8 cellular contexts compared by ENCODE assay signal in the genomic region with DNA sequence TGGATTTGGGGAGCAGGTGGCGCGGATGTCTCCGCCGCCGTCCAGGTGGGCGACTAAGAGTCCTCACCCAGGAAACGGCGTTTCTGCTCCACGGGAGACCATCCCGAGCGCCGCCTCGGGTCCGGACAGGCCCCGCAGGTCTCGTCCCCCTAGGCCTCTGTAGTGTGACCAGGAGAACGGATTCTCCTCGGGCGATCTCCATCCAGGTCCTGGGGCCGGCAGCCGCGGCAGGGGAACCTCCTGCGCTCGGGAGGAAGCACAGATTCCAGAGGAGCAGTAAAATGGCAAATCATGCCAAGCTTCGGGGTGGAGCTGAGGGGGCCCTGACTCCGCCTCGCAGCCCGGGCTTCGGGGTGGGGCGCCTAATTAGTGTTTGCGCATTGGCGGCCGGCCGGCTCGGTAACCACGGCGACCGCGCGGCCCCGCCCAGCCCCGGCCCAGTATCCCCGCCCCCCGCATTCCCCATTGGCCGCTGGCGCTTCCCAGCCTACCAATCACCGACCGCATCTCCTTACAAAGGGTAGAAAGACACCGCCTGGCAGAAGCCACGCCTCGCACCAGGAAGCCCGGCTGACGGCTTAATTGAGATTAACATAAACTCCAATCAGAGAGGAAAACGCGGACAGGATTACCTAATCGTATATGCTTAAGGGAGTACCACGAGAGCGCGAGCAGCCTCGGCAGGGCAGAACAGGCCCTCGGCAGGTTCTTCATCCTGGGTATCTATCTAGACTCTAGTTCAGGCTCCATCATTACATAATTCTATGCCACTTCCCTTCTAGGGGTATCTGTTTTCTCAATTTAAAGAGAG.
DNase-seq lines count a peak whose midpoint lies in the region; ATAC-seq lines count a peak whose summit lies in the region.

No MANE protein-coding gene starts in this region.

- H2AK5ac ChIP-seq in mesenchymal stem cell (ENCODE audit: low read length, severe bottlenecking): no peak overlapping the region

- peak overlapping the region; percentile 88 for H4K8ac ChIP-seq in mesenchymal stem cell (ENCODE audit: low read length)

- DNase-seq in Caki2 (ENCODE audit: low read depth) (peak; percentile 95), NT2/D1 (ENCODE audit: low read depth, low spot score) (peak; percentile 83), mesenchymal stem cell (peak; percentile 99)
- DNase-seq in activated CD8-positive, alpha-beta memory T cell treated with anti-CD3 and anti-CD28 coated beads, Interleukin-2, amount 50 U/mL, for 24 hours (ENCODE audit: extremely low read depth): peak; percentile 85
- DNase-seq in stimulated activated CD8-positive, alpha-beta memory T cell treated with anti-CD3 and anti-CD28 coated beads, Interleukin-12 subunit alpha, Interleukin-12 subunit beta, amount 100 ng/mL, for 24 hours (ENCODE audit: extremely low read depth): peak; percentile 86

- peak; percentile 95 for ATAC-seq in GM21390 (IDR thresholded peaks at IDR 0.05; ENCODE audit: unreplicated experiment)

- H3K4ac ChIP-seq in mesenchymal stem cell (ENCODE audit: low read depth in 1 of 2, low read length in 2 of 2): peak overlapping the region; percentile 86 to 88

- peak overlapping the region in 1 of 2 experiments; percentile 55 for H2BK12ac ChIP-seq in mesenchymal stem cell (ENCODE audit: low read length in 2 of 2)

- peak overlapping the region; percentile 97 for H3K4me2 ChIP-seq in mesenchymal stem cell (ENCODE audit: low read length, poor library complexity, severe bottlenecking)

- H3K14ac ChIP-seq in mesenchymal stem cell (ENCODE audit: low read length in 2 of 2): peak overlapping the region in 1 of 2 experiments; percentile 97

- WGBS in mesenchymal stem cell: 2% methylated on average over 61 of the region's 61 CpGs

- no peaks in the 10 kb centered on the region for H3K79me1 ChIP-seq in mesenchymal stem cell (replicated peaks; ENCODE audit: low read length, poor library complexity, severe bottlenecking)

- H3K9me3 ChIP-seq in HUES48 (ENCODE audit: control insufficient read depth, insufficient read depth, low read length) (no peaks in the 10 kb centered on the region), NT2/D1 (ENCODE audit: insufficient read depth, low read length) (peaks cover 6% of the 10 kb centered on the region; the same call in 1 of the 2 replicates), endocrine pancreas (ENCODE audit: control insufficient read depth, low read length) (no peaks in the 10 kb centered on the region), mesenchymal stem cell (ENCODE audit: control insufficient read depth, low read length) (no peaks in the 10 kb centered on the region)

- no peak overlapping the region for H3K23ac ChIP-seq in mesenchymal stem cell (ENCODE audit: low read length in 2 of 2)

- peak overlapping the region; percentile 80 for H4K91ac ChIP-seq in mesenchymal stem cell (ENCODE audit: low read length)

- peak overlapping the region; percentile 1 for H2AFZ ChIP-seq in mesenchymal stem cell (ENCODE audit: low read depth, low read length)

- no peak overlapping the region for H2BK5ac ChIP-seq in mesenchymal stem cell (ENCODE audit: low read depth, low read length, poor library complexity, severe bottlenecking)

- in situ Hi-C loops in Caki2 (cut with HindIII; ENCODE audit: low pct_unique_long_range_greater_than_20kb, low sequenced_read_pairs): no loop called here

- peaks cover 44% of the 10 kb centered on the region for H3K4me1 ChIP-seq in HUES48 (ENCODE audit: control insufficient read depth, insufficient read depth, low read length)
- peaks cover 7% of the 10 kb centered on the region for H3K4me1 ChIP-seq in NT2/D1 (ENCODE audit: insufficient read depth, insufficient read length)
- no peaks in the 10 kb centered on the region for H3K4me1 ChIP-seq in endocrine pancreas (ENCODE audit: control insufficient read depth, insufficient read depth, low read length)
- H3K4me1 ChIP-seq in mesenchymal stem cell (ENCODE audit: control insufficient read depth, insufficient read depth, low read depth, low read length): peaks cover 13% of the 10 kb centered on the region

- H3K27ac ChIP-seq in HUES48 (ENCODE audit: low read depth, low read length) (peak overlapping the region; percentile 99), mesenchymal stem cell (ENCODE audit: low read length, poor library complexity, severe bottlenecking) (peak overlapping the region; percentile 96)

- H2BK15ac ChIP-seq in mesenchymal stem cell (ENCODE audit: low read depth, poor library complexity, severe bottlenecking): peak overlapping the region; percentile 91

- H3K18ac ChIP-seq in mesenchymal stem cell (ENCODE audit: low read depth in 1 of 2, low read length in 2 of 2): peak overlapping the region; percentile 91 to 98

- H3K4me3 ChIP-seq in HUES48 (ENCODE audit: low read depth, low read length) (peak overlapping the region; percentile 91), NT2/D1 (ENCODE audit: insufficient read length, low read depth) (peak overlapping the region; percentile 66), endocrine pancreas (ENCODE audit: control insufficient read depth, insufficient read depth, low read length) (peak overlapping the region; percentile 54), mesenchymal stem cell (ENCODE audit: insufficient read depth in 1 of 2, low read depth in 1 of 2, low read length in 2 of 2) (peak overlapping the region; percentile 84 to 87)

- H3K36me3 ChIP-seq in HUES48 (ENCODE audit: control insufficient read depth, insufficient read depth, low read length): no peaks in the 10 kb centered on the region
- no peaks in the 10 kb centered on the region for H3K36me3 ChIP-seq in NT2/D1 (ENCODE audit: insufficient read depth, insufficient read length, low read length)
- no peaks in the 10 kb centered on the region for H3K36me3 ChIP-seq in endocrine pancreas (ENCODE audit: control insufficient read depth, insufficient read depth, low read length)
- H3K36me3 ChIP-seq in mesenchymal stem cell (ENCODE audit: control insufficient read depth in 1 of 2, insufficient read depth in 2 of 2, low read depth in 1 of 2, low read length in 2 of 2): no peaks in the 10 kb centered on the region

- H2BK120ac ChIP-seq in mesenchymal stem cell (ENCODE audit: low read depth, low read length): peak overlapping the region; percentile 78

- H3K9ac ChIP-seq in HUES48 (ENCODE audit: low read depth, low read length) (peak overlapping the region; percentile 95), NT2/D1 (ENCODE audit: insufficient read length, low read depth) (peak overlapping the region; percentile 77), endocrine pancreas (ENCODE audit: control insufficient read depth, insufficient read depth, low read length) (peak overlapping the region; percentile 85), mesenchymal stem cell (ENCODE audit: low read length) (peak overlapping the region; percentile 98)

- H3K27me3 ChIP-seq in HUES48 (ENCODE audit: control insufficient read depth, insufficient read depth, low read length) (no peaks in the 10 kb centered on the region), NT2/D1 (ENCODE audit: insufficient read depth, insufficient read length) (no peaks in the 10 kb centered on the region), endocrine pancreas (ENCODE audit: control insufficient read depth, insufficient read depth, low read length) (no peaks in the 10 kb centered on the region), mesenchymal stem cell (ENCODE audit: control insufficient read depth in 1 of 2, insufficient read depth in 1 of 2, low read length in 2 of 2) (no peaks in the 10 kb centered on the region)

Comparison
In these comparisons a context has a peak if more than half of its experiments do, and no peak if none do; other contexts are left out.
1. Peak in every context shown above with its lines: DNase-seq, ATAC-seq, H3K4me3 ChIP-seq and H3K27ac ChIP-seq.